In the genomic region with DNA sequence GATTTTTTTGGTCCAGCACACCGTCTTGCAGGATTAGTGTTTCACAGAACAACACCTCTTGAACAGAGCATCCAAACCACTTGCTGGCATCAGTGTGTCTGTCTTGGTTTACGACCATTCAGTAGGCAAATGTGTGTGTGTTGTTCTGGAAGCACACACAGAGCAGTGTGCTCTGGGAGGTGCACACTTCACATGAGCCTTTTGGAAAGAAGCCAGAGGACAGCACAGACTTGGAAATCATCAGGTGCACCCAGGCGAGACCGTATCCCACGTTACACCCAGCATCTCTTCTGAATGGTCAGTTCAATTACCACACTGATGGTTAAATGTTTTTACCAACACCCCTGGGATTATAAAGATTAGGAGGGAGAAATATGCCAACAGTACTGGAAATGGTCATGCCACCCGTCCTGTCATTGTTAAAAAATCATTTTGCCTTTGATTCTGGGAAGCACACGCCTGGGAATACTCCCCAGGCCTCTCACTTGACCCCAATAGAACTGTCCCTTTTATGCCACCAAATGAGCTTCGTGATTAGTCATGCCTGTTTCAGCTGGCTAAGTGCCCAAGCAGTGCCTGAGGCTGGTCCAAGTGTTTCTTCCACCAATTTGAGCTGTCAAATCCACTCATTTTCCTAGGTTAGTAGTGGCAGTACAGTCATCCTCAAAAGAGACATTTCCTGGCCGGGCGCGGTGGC, we compare ENCODE assay signal across 14 cellular contexts.
DNase-seq lines count a peak whose midpoint lies in the region; ATAC-seq and TF ChIP-seq lines count a peak whose summit lies in the region.
"Had no signal": no experiment of that assay in that cellular context is flagged by ENCODE, and none has a peak within 500 bp of the region (broad histone marks: within the 10 kb centered on the region; RNA-seq: fewer than 3 reads in every experiment).

No MANE protein-coding gene starts in this region.

- no peaks in the 10 kb centered on the region for H3F3A ChIP-seq in SK-N-SH (replicated peaks; ENCODE audit: insufficient read depth)

- H3K27ac ChIP-seq in SK-N-SH (ENCODE audit: low read depth in 2 of 2, low read length in 1 of 2) (peak overlapping the region in 1 of 2 experiments; percentile 28; a peak in 1 of 4 replicates), muscle layer of colon (ENCODE audit: low read depth, low read length) (peak overlapping the region; percentile 10), left ventricle myocardium inferior (replicated peaks) (no peak overlapping the region)
- H3K27ac ChIP-seq: left lung, ovary had no signal

- intact Hi-C loops in left ventricle myocardium inferior (cut with micrococcal nuclease) = no loop called here

- H3K9me3 ChIP-seq in SK-N-SH (no peaks in the 10 kb centered on the region), muscle layer of colon (ENCODE audit: low read length) (no peaks in the 10 kb centered on the region), left ventricle myocardium inferior (replicated peaks) (no peaks in the 10 kb centered on the region)
- H3K9me3 ChIP-seq: left lung, ovary had no signal

- no peak overlapping the region for H2AFZ ChIP-seq in SK-N-SH (ENCODE audit: low read depth)

- DNase-seq in DMS53 treated with DMSO at 0.1 percent for 48 hours (lab: John Stamatoyannopoulos, UW; ENCODE audit: unreplicated experiment) (peak; percentile 12), NCI-H146 treated with DMSO at 0.1 percent for 48 hours (lab: John Stamatoyannopoulos, UW; ENCODE audit: unreplicated experiment) (peak; percentile 53), SK-N-SH (peak; percentile 47), left ventricle myocardium inferior (no peak)
- DNase-seq: activated T-cell treated with anti-CD3 and anti-CD28 coated beads, Interleukin-2, amount 50 U/mL, for 1 hour; CD4-positive, alpha-beta T cell; KBM-7; left lung; ovary; stimulated activated CD4-positive, alpha-beta T cell treated with anti-CD3 and anti-CD28 coated beads, Interleukin-4, amount 100 ng/mL, for 1 hour had no signal

- H3K27me3 ChIP-seq in SK-N-SH (ENCODE audit: insufficient read depth) (no peaks in the 10 kb centered on the region; the same call in 1 of the 2 replicates), muscle layer of colon (ENCODE audit: control insufficient read depth in 1 of 2, insufficient read depth in 2 of 2, low read length in 2 of 2) (no peaks in the 10 kb centered on the region), left ventricle myocardium inferior (ENCODE audit: low read depth) (no peaks in the 10 kb centered on the region)
- H3K27me3 ChIP-seq: left lung, ovary had no signal

- TF ChIP-seq CTCF in SK-N-SH (IDR thresholded peaks at IDR 0.05) = no peak
- TF ChIP-seq CTCF in left ventricle myocardium inferior (IDR thresholded peaks at IDR 0.05; ENCODE audit: borderline replicate concordance) = no peak

- H3K4me2 ChIP-seq in SK-N-SH = no peak overlapping the region

- H3K9me2 ChIP-seq in SK-N-SH = no peaks in the 10 kb centered on the region

- POLR2A ChIA-PET in SK-N-SH (lab: Yijun Ruan, JAX) = no interaction called here

- H3K79me2 ChIP-seq in SK-N-SH (ENCODE audit: insufficient read depth) = no peaks in the 10 kb centered on the region

- no peak for TF ChIP-seq RAD21 in SK-N-SH (IDR thresholded peaks at IDR 0.05; ENCODE audit: low read length)

- no peak overlapping the region for H3K4me3 ChIP-seq in SK-N-SH (ENCODE audit: low read depth in 2 of 2, low read length in 1 of 2)
- H3K4me3 ChIP-seq in muscle layer of colon (ENCODE audit: low read depth in 1 of 2, low read length in 2 of 2) = no peak overlapping the region
- no peak overlapping the region for H3K4me3 ChIP-seq in left ventricle myocardium inferior
- H3K4me3 ChIP-seq: left lung, ovary had no signal

- CTCF ChIA-PET in SK-N-SH (lab: Yijun Ruan, JAX) = interaction anchor here (1.2 to 1.6 kb wide), 6 partner anchors 14 to 146 kb away, joined by 3 to 4 read pairs (median 4); no protein-coding TSS in a partner anchor

- H3K9ac ChIP-seq in SK-N-SH (no peak overlapping the region), muscle layer of colon (ENCODE audit: low read length) (no peak overlapping the region)

- ATAC-seq in HG02678 (IDR thresholded peaks at IDR 0.05; ENCODE audit: unreplicated experiment) = no peak
- no peak for ATAC-seq in HG03175 (IDR thresholded peaks at IDR 0.05; ENCODE audit: unreplicated experiment)
- ATAC-seq in HG03095 (IDR thresholded peaks at IDR 0.05; ENCODE audit: unreplicated experiment) = no peak
- ATAC-seq: left lung had no signal

- WGBS in SK-N-SH (ENCODE audit: low lambda C conversion rate) = 45% methylated on average over 8 of the region's 11 CpGs

- no peak; a peak in 1 of 4 replicates for TF ChIP-seq EP300 in SK-N-SH (IDR thresholded peaks at IDR 0.05; ENCODE audit: borderline replicate concordance in 1 of 2, low read depth in 1 of 2, low read length in 1 of 2)

- H4K20me1 ChIP-seq in SK-N-SH (ENCODE audit: insufficient read depth) = no peaks in the 10 kb centered on the region

- peaks cover 0 to 14% of the 10 kb centered on the region in 2 experiments; a peak in 1 of 4 replicates for H3K4me1 ChIP-seq in SK-N-SH (ENCODE audit: control insufficient read depth in 1 of 2, insufficient read depth in 2 of 2, low read depth in 1 of 2, low read length in 1 of 2)
- H3K4me1 ChIP-seq in muscle layer of colon (ENCODE audit: insufficient read depth, low read length) = peaks cover 16% of the 10 kb centered on the region
- H3K4me1 ChIP-seq in left ventricle myocardium inferior = peaks cover 4% of the 10 kb centered on the region

- H3K36me3 ChIP-seq in SK-N-SH (replicated peaks in 1 of 2; ENCODE audit: control insufficient read depth in 1 of 2, insufficient read depth in 2 of 2, low read length in 1 of 2) = no peaks in the 10 kb centered on the region
- no peaks in the 10 kb centered on the region for H3K36me3 ChIP-seq in muscle layer of colon (ENCODE audit: insufficient read depth, low read length)
- H3K36me3 ChIP-seq in left ventricle myocardium inferior = no peaks in the 10 kb centered on the region
- H3K36me3 ChIP-seq: left lung, ovary had no signal

TF ChIP-seq in SK-N-SH, 30 proteins besides CTCF, POLR2A, EP300 and RAD21:
- TF ChIP-seq TEAD4 (IDR thresholded peaks at IDR 0.05; ENCODE audit: borderline replicate concordance, insufficient read depth) (no peak), NFIC (IDR thresholded peaks at IDR 0.05; ENCODE audit: borderline replicate concordance) (peak; percentile 28; the same call in 1 of the 2 replicates), GATA2 (CRISPR knock-in tag; IDR thresholded peaks at IDR 0.05) (no peak; the same call in 1 of the 2 replicates), NRF1 (IDR thresholded peaks at IDR 0.05; ENCODE audit: low read depth, low read length) (no peak), FOSL2 (IDR thresholded peaks at IDR 0.05; ENCODE audit: borderline replicate concordance, low read depth) (no peak), EZH2phosphoT487 (IDR thresholded peaks at IDR 0.05; ENCODE audit: borderline replicate concordance, low read depth) (no peak), MXI1 (IDR thresholded peaks at IDR 0.05; ENCODE audit: low read depth, low read length) (no peak), TAF1 (IDR thresholded peaks at IDR 0.05; ENCODE audit: borderline replicate concordance, low read depth, low read length) (no peak), FOXM1 (IDR thresholded peaks at IDR 0.05; ENCODE audit: low read depth) (no peak), GABPA (IDR thresholded peaks at IDR 0.05; ENCODE audit: low read depth) (no peak), RCOR1 (IDR thresholded peaks at IDR 0.05; ENCODE audit: low read length) (no peak), YY1 (IDR thresholded peaks at IDR 0.05; ENCODE audit: low read depth) (no peak)
- TF ChIP-seq, protein P1, sequence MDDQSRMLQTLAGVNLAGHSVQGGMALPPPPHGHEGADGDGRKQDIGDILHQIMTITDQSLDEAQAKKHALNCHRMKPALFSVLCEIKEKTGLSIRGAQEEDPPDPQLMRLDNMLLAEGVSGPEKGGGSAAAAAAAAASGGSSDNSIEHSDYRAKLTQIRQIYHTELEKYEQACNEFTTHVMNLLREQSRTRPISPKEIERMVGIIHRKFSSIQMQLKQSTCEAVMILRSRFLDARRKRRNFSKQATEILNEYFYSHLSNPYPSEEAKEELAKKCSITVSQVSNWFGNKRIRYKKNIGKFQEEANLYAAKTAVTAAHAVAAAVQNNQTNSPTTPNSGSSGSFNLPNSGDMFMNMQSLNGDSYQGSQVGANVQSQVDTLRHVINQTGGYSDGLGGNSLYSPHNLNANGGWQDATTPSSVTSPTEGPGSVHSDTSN (IDR thresholded peaks at IDR 0.05) = peak; percentile 46
- TF ChIP-seq, protein P2, sequence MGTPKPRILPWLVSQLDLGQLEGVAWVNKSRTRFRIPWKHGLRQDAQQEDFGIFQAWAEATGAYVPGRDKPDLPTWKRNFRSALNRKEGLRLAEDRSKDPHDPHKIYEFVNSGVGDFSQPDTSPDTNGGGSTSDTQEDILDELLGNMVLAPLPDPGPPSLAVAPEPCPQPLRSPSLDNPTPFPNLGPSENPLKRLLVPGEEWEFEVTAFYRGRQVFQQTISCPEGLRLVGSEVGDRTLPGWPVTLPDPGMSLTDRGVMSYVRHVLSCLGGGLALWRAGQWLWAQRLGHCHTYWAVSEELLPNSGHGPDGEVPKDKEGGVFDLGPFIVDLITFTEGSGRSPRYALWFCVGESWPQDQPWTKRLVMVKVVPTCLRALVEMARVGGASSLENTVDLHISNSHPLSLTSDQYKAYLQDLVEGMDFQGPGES (IDR thresholded peaks at IDR 0.05; ENCODE audit: low read depth, low read length) = no peak
- TF ChIP-seq, protein P3, sequence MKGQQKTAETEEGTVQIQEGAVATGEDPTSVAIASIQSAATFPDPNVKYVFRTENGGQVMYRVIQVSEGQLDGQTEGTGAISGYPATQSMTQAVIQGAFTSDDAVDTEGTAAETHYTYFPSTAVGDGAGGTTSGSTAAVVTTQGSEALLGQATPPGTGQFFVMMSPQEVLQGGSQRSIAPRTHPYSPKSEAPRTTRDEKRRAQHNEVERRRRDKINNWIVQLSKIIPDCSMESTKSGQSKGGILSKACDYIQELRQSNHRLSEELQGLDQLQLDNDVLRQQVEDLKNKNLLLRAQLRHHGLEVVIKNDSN (IDR thresholded peaks at IDR 0.05; ENCODE audit: borderline replicate concordance, low read depth) = no peak
TF ChIP-seq in SK-N-SH: peak in this region for 2.
